ENCODE assay signal across 18 cellular contexts in genomic region chr20:55271370-55271769, GRCh38.
DNase-seq lines count a peak whose midpoint lies in the region; ATAC-seq, FAIRE-seq and TF ChIP-seq lines count a peak whose summit lies in the region.
"Had no signal": no experiment of that assay in that cellular context is flagged by ENCODE, and none has a peak within 500 bp of the region (broad histone marks: within the 10 kb centered on the region; RNA-seq: fewer than 3 reads in every experiment).

No MANE protein-coding gene starts in this region.

- H3K9me3 ChIP-seq in MG63, result peaks cover 4% of the 10 kb centered on the region; the same call in 1 of the 2 replicates
- H3K9me3 ChIP-seq: A549, BE2C had no signal

- peak; percentile 34 for ATAC-seq in left ventricle myocardium superior
- no peak for ATAC-seq in left cardiac atrium
- ATAC-seq: A549, GM23338 had no signal

- H3K79me2 ChIP-seq in KMS-11 (ENCODE audit: insufficient read depth, low read depth), result no peaks in the 10 kb centered on the region

- DNase-seq in left ventricle myocardium superior, result no peak
- DNase-seq in left cardiac atrium, result no peak
- DNase-seq in RCC 7860 (ENCODE audit: low spot score), result no peak
- DNase-seq in left kidney (ENCODE audit: low read depth, low spot score), result peak; percentile 9
- no peak for DNase-seq in MG63
- no peak for DNase-seq in glomerular visceral epithelial cell (ENCODE audit: extremely low spot score)
- DNase-seq: BE2C; CD4-positive, alpha-beta memory T cell; DMS79; EL; H7 had no signal

- peak; percentile 53 for FAIRE-seq in RCC 7860 (lab: Jason Lieb, UNC)
- FAIRE-seq: A549, G401.6, GM12891 had no signal

- H3K27ac ChIP-seq in KMS-11, result no peak overlapping the region
- H3K27ac ChIP-seq: A549, C4-2B, HL-60 had no signal

- peaks cover 32% of the 10 kb centered on the region for H3K4me1 ChIP-seq in KMS-11 (ENCODE audit: low read depth, poor library complexity, severe bottlenecking)
- H3K4me1 ChIP-seq: A549, BE2C had no signal

- no peaks in the 10 kb centered on the region for H4K20me1 ChIP-seq in KMS-11 (ENCODE audit: insufficient read depth)

- intact Hi-C loops in left ventricle myocardium superior (cut with micrococcal nuclease) (no loop called here), left cardiac atrium (cut with DNase I) (no loop called here)

- H3K27me3 ChIP-seq in KMS-11 (ENCODE audit: insufficient read depth, low read depth) (no peaks in the 10 kb centered on the region), MG63 (no peaks in the 10 kb centered on the region)
- H3K27me3 ChIP-seq: BE2C had no signal

- peak overlapping the region; percentile 2; the same call in 1 of the 2 replicates for H3K4me2 ChIP-seq in KMS-11
- H3K4me2 ChIP-seq: A549, GM23338 had no signal

- no peak overlapping the region for H3K9ac ChIP-seq in KMS-11

- H2AFZ ChIP-seq in KMS-11 (ENCODE audit: low read depth), result no peak overlapping the region
- H2AFZ ChIP-seq: GM23338 had no signal

- H3K4me3 ChIP-seq in KMS-11 (IDR thresholded peaks at IDR 0.05; ENCODE audit: insufficient read depth, low read depth, low read length) (no peak overlapping the region), MG63 (no peak overlapping the region)
- H3K4me3 ChIP-seq: A549, GM23338 had no signal

- TF ChIP-seq CTCF in KMS-11 (conservative IDR thresholded peaks at IDR 0.05; ENCODE audit: low read depth, low read length), result no peak

- no peaks in the 10 kb centered on the region for H3K36me3 ChIP-seq in KMS-11 (ENCODE audit: insufficient read depth)
- H3K36me3 ChIP-seq in MG63, result no peaks in the 10 kb centered on the region
- H3K36me3 ChIP-seq: BE2C had no signal
